ENCODE assay signal across 1 cellular context in genomic region chr6:75601608-75602163, GRCh38.
A peak's percentile ranks its signal among the peaks of the same experiment; 100 is the strongest.
TF ChIP-seq lines count a peak whose summit lies in the region.

Gene SENP6, plus strand, starts transcription at chr6:75601880. Its CDS starts 645 bp downstream, at chr6:75602525.

TF ChIP-seq in HepG2, 621 proteins besides CTCF, POLR2A, EP300 and RAD21 (continued from another document and continues in another):
- TF ChIP-seq, protein P1, sequence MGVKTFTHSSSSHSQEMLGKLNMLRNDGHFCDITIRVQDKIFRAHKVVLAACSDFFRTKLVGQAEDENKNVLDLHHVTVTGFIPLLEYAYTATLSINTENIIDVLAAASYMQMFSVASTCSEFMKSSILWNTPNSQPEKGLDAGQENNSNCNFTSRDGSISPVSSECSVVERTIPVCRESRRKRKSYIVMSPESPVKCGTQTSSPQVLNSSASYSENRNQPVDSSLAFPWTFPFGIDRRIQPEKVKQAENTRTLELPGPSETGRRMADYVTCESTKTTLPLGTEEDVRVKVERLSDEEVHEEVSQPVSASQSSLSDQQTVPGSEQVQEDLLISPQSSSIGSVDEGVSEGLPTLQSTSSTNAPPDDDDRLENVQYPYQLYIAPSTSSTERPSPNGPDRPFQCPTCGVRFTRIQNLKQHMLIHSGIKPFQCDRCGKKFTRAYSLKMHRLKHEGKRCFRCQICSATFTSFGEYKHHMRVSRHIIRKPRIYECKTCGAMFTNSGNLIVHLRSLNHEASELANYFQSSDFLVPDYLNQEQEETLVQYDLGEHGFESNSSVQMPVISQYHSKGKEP (CRISPR knock-in tag; IDR thresholded peaks at IDR 0.05): peak; percentile 23; the same call in 1 of the 2 replicates
- no peak for TF ChIP-seq ZNF703 (CRISPR knock-in tag; IDR thresholded peaks at IDR 0.05; ENCODE audit: borderline replicate concordance)
- no peak; the same call in 1 of the 2 replicates for TF ChIP-seq ZMYM3 (CRISPR knock-in tag; IDR thresholded peaks at IDR 0.05)
- no peak for TF ChIP-seq ZNF414 (CRISPR knock-in tag; IDR thresholded peaks at IDR 0.05)
- TF ChIP-seq ZNF710 (CRISPR knock-in tag; IDR thresholded peaks at IDR 0.05; ENCODE audit: borderline replicate concordance): no peak; the same call in 1 of the 2 replicates
- no peak for TF ChIP-seq ZNF343 (CRISPR knock-in tag; IDR thresholded peaks at IDR 0.05)
- TF ChIP-seq ZNF282 (IDR thresholded peaks at IDR 0.05; ENCODE audit: partially characterized antibody): no peak
- no peak for TF ChIP-seq ZNF101 (CRISPR knock-in tag; IDR thresholded peaks at IDR 0.05; ENCODE audit: borderline replicate concordance, low read depth)
- peak; percentile 24; the same call in 1 of the 2 replicates for TF ChIP-seq ZNF329 (CRISPR knock-in tag; IDR thresholded peaks at IDR 0.05; ENCODE audit: low read depth)
- TF ChIP-seq, protein P2, sequence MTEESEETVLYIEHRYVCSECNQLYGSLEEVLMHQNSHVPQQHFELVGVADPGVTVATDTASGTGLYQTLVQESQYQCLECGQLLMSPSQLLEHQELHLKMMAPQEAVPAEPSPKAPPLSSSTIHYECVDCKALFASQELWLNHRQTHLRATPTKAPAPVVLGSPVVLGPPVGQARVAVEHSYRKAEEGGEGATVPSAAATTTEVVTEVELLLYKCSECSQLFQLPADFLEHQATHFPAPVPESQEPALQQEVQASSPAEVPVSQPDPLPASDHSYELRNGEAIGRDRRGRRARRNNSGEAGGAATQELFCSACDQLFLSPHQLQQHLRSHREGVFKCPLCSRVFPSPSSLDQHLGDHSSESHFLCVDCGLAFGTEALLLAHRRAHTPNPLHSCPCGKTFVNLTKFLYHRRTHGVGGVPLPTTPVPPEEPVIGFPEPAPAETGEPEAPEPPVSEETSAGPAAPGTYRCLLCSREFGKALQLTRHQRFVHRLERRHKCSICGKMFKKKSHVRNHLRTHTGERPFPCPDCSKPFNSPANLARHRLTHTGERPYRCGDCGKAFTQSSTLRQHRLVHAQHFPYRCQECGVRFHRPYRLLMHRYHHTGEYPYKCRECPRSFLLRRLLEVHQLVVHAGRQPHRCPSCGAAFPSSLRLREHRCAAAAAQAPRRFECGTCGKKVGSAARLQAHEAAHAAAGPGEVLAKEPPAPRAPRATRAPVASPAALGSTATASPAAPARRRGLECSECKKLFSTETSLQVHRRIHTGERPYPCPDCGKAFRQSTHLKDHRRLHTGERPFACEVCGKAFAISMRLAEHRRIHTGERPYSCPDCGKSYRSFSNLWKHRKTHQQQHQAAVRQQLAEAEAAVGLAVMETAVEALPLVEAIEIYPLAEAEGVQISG (CRISPR knock-in tag; IDR thresholded peaks at IDR 0.05): peak; percentile 91
- no peak for TF ChIP-seq ELF3 (CRISPR knock-in tag; IDR thresholded peaks at IDR 0.05)
- TF ChIP-seq ZNF615 (CRISPR knock-in tag; IDR thresholded peaks at IDR 0.05; ENCODE audit: borderline replicate concordance): no peak
- peak; percentile 71; the same call in 1 of the 2 replicates for TF ChIP-seq CCDC6 (CRISPR knock-in tag; IDR thresholded peaks at IDR 0.05)
- no peak for TF ChIP-seq ZNF557 (CRISPR knock-in tag; IDR thresholded peaks at IDR 0.05)
- no peak for TF ChIP-seq KLF11 (CRISPR knock-in tag; IDR thresholded peaks at IDR 0.05)
- TF ChIP-seq NFRKB (IDR thresholded peaks at IDR 0.05): no peak
- no peak for TF ChIP-seq ELF4 (CRISPR knock-in tag; IDR thresholded peaks at IDR 0.05; ENCODE audit: borderline replicate concordance)
- TF ChIP-seq ZBTB21 (CRISPR knock-in tag; IDR thresholded peaks at IDR 0.05): no peak
- 0 out of 2 replicates have a peak, but pooled peaks have one; percentile 17 for TF ChIP-seq ZNF33A (CRISPR knock-in tag; IDR thresholded peaks at IDR 0.05; ENCODE audit: borderline replicate concordance)
- TF ChIP-seq KAT2B (IDR thresholded peaks at IDR 0.05; ENCODE audit: borderline replicate concordance, low read depth, low read length): no peak
- TF ChIP-seq SAP130 (CRISPR knock-in tag; IDR thresholded peaks at IDR 0.05; ENCODE audit: low read depth): peak; percentile 78
- 0 out of 2 replicates have a peak, but pooled peaks have one; percentile 42 for TF ChIP-seq TRAFD1 (CRISPR knock-in tag; IDR thresholded peaks at IDR 0.05; ENCODE audit: borderline replicate concordance)
- peak; percentile 16; the same call in 1 of the 2 replicates for TF ChIP-seq ZNF205 (CRISPR knock-in tag; IDR thresholded peaks at IDR 0.05)
- TF ChIP-seq ATAD3A (CRISPR knock-in tag; IDR thresholded peaks at IDR 0.05): no peak
- TF ChIP-seq KLF6 (CRISPR knock-in tag; IDR thresholded peaks at IDR 0.05): peak; percentile 96
- TF ChIP-seq ZBTB43 (CRISPR knock-in tag; conservative IDR thresholded peaks at IDR 0.05): peak; percentile 51
- TF ChIP-seq PLRG1 (conservative IDR thresholded peaks at IDR 0.05): no peak
- peak; percentile 66; the same call in 1 of the 2 replicates for TF ChIP-seq ZNF230 (CRISPR knock-in tag; IDR thresholded peaks at IDR 0.05)
- TF ChIP-seq ZBTB33 (CRISPR knock-in tag; IDR thresholded peaks at IDR 0.05): no peak
- TF ChIP-seq ZNF354B (CRISPR knock-in tag; IDR thresholded peaks at IDR 0.05): no peak
- TF ChIP-seq ZNF136 (CRISPR knock-in tag; IDR thresholded peaks at IDR 0.05; ENCODE audit: low read depth): no peak
- TF ChIP-seq ZEB1 (IDR thresholded peaks at IDR 0.05; ENCODE audit: insufficient replicate concordance, low read depth): no peak
- TF ChIP-seq EEA1 (CRISPR knock-in tag; IDR thresholded peaks at IDR 0.05; ENCODE audit: borderline replicate concordance): peak; percentile 81; the same call in 1 of the 2 replicates
- TF ChIP-seq PAWR (CRISPR knock-in tag; IDR thresholded peaks at IDR 0.05; ENCODE audit: borderline replicate concordance): no peak
- TF ChIP-seq BRCA1 (CRISPR knock-in tag; IDR thresholded peaks at IDR 0.05): no peak
- no peak for TF ChIP-seq PREB (CRISPR knock-in tag; IDR thresholded peaks at IDR 0.05)
- TF ChIP-seq ZNF550 (CRISPR knock-in tag; IDR thresholded peaks at IDR 0.05; ENCODE audit: borderline replicate concordance): no peak
- TF ChIP-seq, protein P3, sequence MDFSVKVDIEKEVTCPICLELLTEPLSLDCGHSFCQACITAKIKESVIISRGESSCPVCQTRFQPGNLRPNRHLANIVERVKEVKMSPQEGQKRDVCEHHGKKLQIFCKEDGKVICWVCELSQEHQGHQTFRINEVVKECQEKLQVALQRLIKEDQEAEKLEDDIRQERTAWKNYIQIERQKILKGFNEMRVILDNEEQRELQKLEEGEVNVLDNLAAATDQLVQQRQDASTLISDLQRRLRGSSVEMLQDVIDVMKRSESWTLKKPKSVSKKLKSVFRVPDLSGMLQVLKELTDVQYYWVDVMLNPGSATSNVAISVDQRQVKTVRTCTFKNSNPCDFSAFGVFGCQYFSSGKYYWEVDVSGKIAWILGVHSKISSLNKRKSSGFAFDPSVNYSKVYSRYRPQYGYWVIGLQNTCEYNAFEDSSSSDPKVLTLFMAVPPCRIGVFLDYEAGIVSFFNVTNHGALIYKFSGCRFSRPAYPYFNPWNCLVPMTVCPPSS (IDR thresholded peaks at IDR 0.05): no peak
- TF ChIP-seq NFATC3 (CRISPR knock-in tag; IDR thresholded peaks at IDR 0.05): no peak
- no peak for TF ChIP-seq SIX4 (CRISPR knock-in tag; IDR thresholded peaks at IDR 0.05)
- no peak for TF ChIP-seq TRIM24 (CRISPR knock-in tag; IDR thresholded peaks at IDR 0.05)
- TF ChIP-seq HMGA1 (CRISPR knock-in tag; conservative IDR thresholded peaks at IDR 0.05): no peak
- no peak for TF ChIP-seq THAP7 (CRISPR knock-in tag; IDR thresholded peaks at IDR 0.05)
- TF ChIP-seq DMAP1 (CRISPR knock-in tag; IDR thresholded peaks at IDR 0.05): peak; percentile 88
- peak; percentile 42 for TF ChIP-seq HNRNPLL (IDR thresholded peaks at IDR 0.05; ENCODE audit: low read depth, low read length, poor library complexity, severe bottlenecking)
- no peak for TF ChIP-seq RBAK (CRISPR knock-in tag; IDR thresholded peaks at IDR 0.05)
- no peak for TF ChIP-seq ISX (CRISPR knock-in tag; conservative IDR thresholded peaks at IDR 0.05)
- TF ChIP-seq RBFOX2 (IDR thresholded peaks at IDR 0.05; ENCODE audit: low read depth, low read length): peak; percentile 91
- no peak for TF ChIP-seq CBX2 (IDR thresholded peaks at IDR 0.05; ENCODE audit: low read depth, low read length)
- TF ChIP-seq CBX2 (CRISPR knock-in tag; IDR thresholded peaks at IDR 0.05; ENCODE audit: low read depth): no peak
- TF ChIP-seq ZNF766 (CRISPR knock-in tag; IDR thresholded peaks at IDR 0.05; ENCODE audit: borderline replicate concordance): peak; percentile 29; the same call in 1 of the 2 replicates
- TF ChIP-seq MAFG (CRISPR knock-in tag; IDR thresholded peaks at IDR 0.05): no peak
- no peak for TF ChIP-seq NR2F1 (CRISPR knock-in tag; IDR thresholded peaks at IDR 0.05)
- TF ChIP-seq KLF9 (CRISPR knock-in tag; IDR thresholded peaks at IDR 0.05; ENCODE audit: low read depth): no peak
- no peak for TF ChIP-seq HOXA7 (CRISPR knock-in tag; IDR thresholded peaks at IDR 0.05)
